Comparison of ENCODE assay signal across 9 cellular contexts in genomic region chr2:95023222-95023597, GRCh38. TPM values are rescaled to one million over a fixed set of nuclear protein-coding genes. Genes with fewer than 3 reads are reported as not detected.
DNase-seq lines count a peak whose midpoint lies in the region; ATAC-seq and TF ChIP-seq lines count a peak whose summit lies in the region.
"Had no signal": no experiment of that assay in that cellular context is flagged by ENCODE, and none has a peak within 500 bp of the region (broad histone marks: within the 10 kb centered on the region; RNA-seq: fewer than 3 reads in every experiment).

No MANE protein-coding gene starts in this region.

- peak; percentile 38 for ATAC-seq in GM18508 (IDR thresholded peaks at IDR 0.05; ENCODE audit: insufficient read depth, unreplicated experiment)
- peak; percentile 37 for ATAC-seq in HG02981 (IDR thresholded peaks at IDR 0.05; ENCODE audit: unreplicated experiment)

- H3K27me3 Mint-ChIP-seq in mesothelial cell of epicardium (ENCODE audit: low read depth), result peaks cover 88% of the 10 kb centered on the region

- H3K4me1 Mint-ChIP-seq in mesothelial cell of epicardium, result peaks cover 6% of the 10 kb centered on the region

- no peaks in the 10 kb centered on the region for H3K9me3 Mint-ChIP-seq in mesothelial cell of epicardium

- no peak overlapping the region for H3K4me2 ChIP-seq in osteoblast (ENCODE audit: insufficient read depth, low read length)

- H3K4me1 ChIP-seq in esophagus (ENCODE audit: control insufficient read depth in 2 of 2, insufficient read depth in 2 of 2, low read length in 1 of 2) (peaks cover 0 to 16% of the 10 kb centered on the region in 2 donors), osteoblast (ENCODE audit: insufficient read depth, low read length) (no peaks in the 10 kb centered on the region)

- no peaks in the 10 kb centered on the region for H4K20me1 ChIP-seq in osteoblast (ENCODE audit: insufficient read depth, low read length)

- 29 to 52% methylated on average over 2 of the region's 2 CpGs for WGBS in esophagus, 2 donors

- H3K36me3 ChIP-seq in WERI-Rb-1 (no peaks in the 10 kb centered on the region), esophagus (ENCODE audit: control insufficient read depth in 2 of 2, insufficient read depth in 2 of 2, low read length in 1 of 2) (peaks cover 0 to 2% of the 10 kb centered on the region in 2 donors), osteoblast (ENCODE audit: insufficient read depth, low read length) (no peaks in the 10 kb centered on the region)

- H3K4me3 ChIP-seq in WERI-Rb-1 (ENCODE audit: low read depth, low read length) (no peak overlapping the region), esophagus (ENCODE audit: low read depth in 1 of 2, low read length in 2 of 2) (peak overlapping the region; percentile 2 to 4), osteoblast (ENCODE audit: insufficient read depth, low read length) (no peak overlapping the region)
- H3K4me3 ChIP-seq: K562 had no signal

- peak; percentile 55; the same call in 1 of the 2 replicates for TF ChIP-seq CTCF in WERI-Rb-1 (IDR thresholded peaks at IDR 0.05; ENCODE audit: low read depth, low read length)
- no peak for TF ChIP-seq CTCF in osteoblast (IDR thresholded peaks at IDR 0.05; ENCODE audit: extremely low read depth, low read depth, low read length)
- TF ChIP-seq CTCF in mesothelial cell of epicardium (IDR thresholded peaks at IDR 0.05; ENCODE audit: unreplicated experiment), result no peak

- no peaks in the 10 kb centered on the region for H3K79me2 ChIP-seq in osteoblast (ENCODE audit: insufficient read depth, low read length)

- H3K36me3 Mint-ChIP-seq in mesothelial cell of epicardium, result no peaks in the 10 kb centered on the region

- H3K27me3 ChIP-seq in WERI-Rb-1 (ENCODE audit: insufficient read depth, low read depth, severe bottlenecking) (no peaks in the 10 kb centered on the region), esophagus (ENCODE audit: control insufficient read depth in 1 of 2, insufficient read depth in 2 of 2, low read length in 2 of 2) (no peaks in the 10 kb centered on the region), osteoblast (ENCODE audit: insufficient read depth, low read length) (peaks cover 53% of the 10 kb centered on the region)

- H3K27ac ChIP-seq in WERI-Rb-1, result no peak overlapping the region
- H3K27ac ChIP-seq in esophagus (ENCODE audit: low read depth in 2 of 2, low read length in 1 of 2), result peak overlapping the region; percentile 70 to 92
- H3K27ac ChIP-seq in osteoblast (ENCODE audit: low read depth, low read length), result no peak overlapping the region

- no peak overlapping the region for H3K4me3 Mint-ChIP-seq in mesothelial cell of epicardium

- DNase-seq in WERI-Rb-1 (peak; percentile 45), middle frontal gyrus (ENCODE audit: extremely low spot score, low spot score) (no peak), inferior parietal cortex (ENCODE audit: extremely low spot score) (no peak), osteoblast (ENCODE audit: insufficient read length, low spot score, missing footprints) (no peak), mesothelial cell of epicardium (ENCODE audit: low spot score in 2 of 2, unreplicated experiment in 2 of 2) (no peak)

- H2AFZ ChIP-seq in osteoblast (ENCODE audit: low read length), result no peak overlapping the region

- no peaks in the 10 kb centered on the region for H3K9me3 ChIP-seq in WERI-Rb-1 (ENCODE audit: severe bottlenecking)
- H3K9me3 ChIP-seq in esophagus (ENCODE audit: control insufficient read depth in 2 of 2, insufficient read depth in 1 of 2, low read depth in 1 of 2, low read length in 1 of 2), result no peaks in the 10 kb centered on the region
- H3K9me3 ChIP-seq in osteoblast (ENCODE audit: low read depth, low read length), result no peaks in the 10 kb centered on the region

- no peak overlapping the region for H3K27ac Mint-ChIP-seq in mesothelial cell of epicardium

RNA-seq across cellular contexts. Expression of gene MAL, which starts 2.3 kb away (rescaled TPM):
- polyA plus RNA-seq in esophagus, result 1,000 to 10,000 TPM; 1,481 to 3,581 TPM
- total RNA-seq in osteoblast (not detected in 2 replicates), mesothelial cell of epicardium (not detected in 3 replicates)
- total RNA-seq: K562 had no signal
- polyA plus RNA-seq: K562 had no signal

Comparison
In these comparisons a context has a peak if more than half of its experiments do, and no peak if none do; other contexts are left out.
1. H3K27ac ChIP-seq: peak in esophagus (2 of 2); none in WERI-Rb-1 (single experiment) and osteoblast (single experiment).
2. H3K4me3 ChIP-seq: peak in esophagus (2 of 2); none in WERI-Rb-1 (single experiment) and osteoblast (single experiment).